ENCODE assay signal across 8 cellular contexts in genomic region chr1:29703596-29703995, GRCh38.
DNase-seq lines count a peak whose midpoint lies in the region; ATAC-seq and TF ChIP-seq lines count a peak whose summit lies in the region.

No MANE protein-coding gene starts in this region.

- peak; percentile 35 for DNase-seq in Caki2 (ENCODE audit: low read depth)
- DNase-seq in HFF-Myc (ENCODE audit: extremely low read depth, low read depth), result peak; percentile 20
- no peak for DNase-seq in RWPE2 (ENCODE audit: low spot score)
- peak; percentile 46 for DNase-seq in fibroblast of villous mesenchyme (ENCODE audit: low read depth)
- peak; percentile 54 for DNase-seq in renal cortical epithelial cell (ENCODE audit: low read depth)
- no peak for DNase-seq in T-helper 2 cell treated with Interferon-gamma antibody and Interleukin-4, amounts not matched to agents 5 μg/mL and 100 μg/mL, for 36 hours (ENCODE audit: low spot score)
- no peak for DNase-seq in activated T-cell treated with anti-CD3 and anti-CD28 coated beads for 4 hours

- H3K36me3 ChIP-seq in RWPE2 (ENCODE audit: low read depth), result no peaks in the 10 kb centered on the region

- peaks cover 6% of the 10 kb centered on the region for H3K4me1 Mint-ChIP-seq in T-helper 2 cell treated with Interferon-gamma antibody and Interleukin-4, amounts not matched to agents 5 μg/mL and 100 μg/mL, for 36 hours (ENCODE audit: low read depth)

- no peaks in the 10 kb centered on the region for H3K36me3 Mint-ChIP-seq in T-helper 2 cell treated with Interferon-gamma antibody and Interleukin-4, amounts not matched to agents 5 μg/mL and 100 μg/mL, for 36 hours (ENCODE audit: low read depth)

- no peak overlapping the region for H3K27ac ChIP-seq in RWPE2 (ENCODE audit: poor library complexity, severe bottlenecking)

- in situ Hi-C loops in Caki2 (cut with HindIII; ENCODE audit: low pct_unique_long_range_greater_than_20kb, low sequenced_read_pairs), result no loop called here

- no peaks in the 10 kb centered on the region for H3K9me3 ChIP-seq in RWPE2 (ENCODE audit: severe bottlenecking)

- H3K27me3 Mint-ChIP-seq in T-helper 2 cell treated with Interferon-gamma antibody and Interleukin-4, amounts not matched to agents 5 μg/mL and 100 μg/mL, for 36 hours (ENCODE audit: low read depth), result peaks cover 24% of the 10 kb centered on the region

- H3K4me3 ChIP-seq in HFF-Myc (replicated peaks; ENCODE audit: low read depth, low read length) (no peak overlapping the region), RWPE2 (ENCODE audit: severe bottlenecking) (no peak overlapping the region), fibroblast of villous mesenchyme (ENCODE audit: low read depth, low read length) (no peak overlapping the region)

- H3K4me3 Mint-ChIP-seq in T-helper 2 cell treated with Interferon-gamma antibody and Interleukin-4, amounts not matched to agents 5 μg/mL and 100 μg/mL, for 36 hours, result no peak overlapping the region

- H3K27ac Mint-ChIP-seq in T-helper 2 cell treated with Interferon-gamma antibody and Interleukin-4, amounts not matched to agents 5 μg/mL and 100 μg/mL, for 36 hours, result no peak overlapping the region

- TF ChIP-seq CTCF in HFF-Myc (IDR thresholded peaks at IDR 0.05; ENCODE audit: low read depth, low read length, missing control alignments) (peak; percentile 84), RWPE2 (IDR thresholded peaks at IDR 0.05; ENCODE audit: poor library complexity, severe bottlenecking) (peak; percentile 72), fibroblast of villous mesenchyme (IDR thresholded peaks at IDR 0.05; ENCODE audit: insufficient read depth, low read depth, low read length) (peak; percentile 86)

- H3K9me3 Mint-ChIP-seq in T-helper 2 cell treated with Interferon-gamma antibody and Interleukin-4, amounts not matched to agents 5 μg/mL and 100 μg/mL, for 36 hours, result no peaks in the 10 kb centered on the region

- no peaks in the 10 kb centered on the region for H3K27me3 ChIP-seq in RWPE2 (ENCODE audit: insufficient read depth, poor library complexity, severe bottlenecking)

- ATAC-seq in RWPE2 (ENCODE audit: low read depth) (no peak), HG03196 (IDR thresholded peaks at IDR 0.05; ENCODE audit: unreplicated experiment) (no peak)

- peaks cover 9% of the 10 kb centered on the region for H3K4me1 ChIP-seq in RWPE2 (ENCODE audit: insufficient read depth, poor library complexity, severe bottlenecking)

Comparison
In these comparisons a context has a peak if more than half of its experiments do, and no peak if none do; other contexts are left out.
1. DNase-seq: peak in Caki2 (single experiment), HFF-Myc (single experiment), fibroblast of villous mesenchyme (single experiment) and renal cortical epithelial cell (single experiment); none in RWPE2 (single experiment), T-helper 2 cell treated with Interferon-gamma antibody and Interleukin-4, amounts not matched to agents 5 μg/mL and 100 μg/mL, for 36 hours (single experiment) and activated T-cell treated with anti-CD3 and anti-CD28 coated beads for 4 hours (single experiment).
2. Peak in every context shown above with its lines, with median percentiles within 50 percentile points of each other: CTCF ChIP-seq.